In genomic region chr7:106346167-106346677, GRCh38 we compare ENCODE assay signal across 13 cellular contexts.
DNase-seq lines count a peak whose midpoint lies in the region; ATAC-seq and TF ChIP-seq lines count a peak whose summit lies in the region.
"Had no signal": no experiment of that assay in that cellular context is flagged by ENCODE, and none has a peak within 500 bp of the region (broad histone marks: within the 10 kb centered on the region; RNA-seq: fewer than 3 reads in every experiment).

No MANE protein-coding gene starts in this region.

- H3K27ac ChIP-seq in SK-N-SH (ENCODE audit: low read depth in 2 of 2, low read length in 1 of 2) (peak overlapping the region in 1 of 2 experiments; percentile 40; a peak in 2 of 4 replicates), upper lobe of left lung (peak overlapping the region; percentile 61 to 76 (median 66))
- H3K27ac ChIP-seq: uterus, WERI-Rb-1 had no signal

- no peak for TF ChIP-seq RAD21 in SK-N-SH (IDR thresholded peaks at IDR 0.05; ENCODE audit: low read length)

- H3K4me1 Mint-ChIP-seq in activated naive CD4-positive, alpha-beta T cell treated with anti-CD3 and anti-CD28 coated beads, Interleukin-2, amount 50 U/mL, for 24 hours, result peaks cover 65% of the 10 kb centered on the region
- peaks cover 19 to 31% of the 10 kb centered on the region in 2 donors for H3K4me1 Mint-ChIP-seq in effector memory CD8-positive, alpha-beta T cell (ENCODE audit: low read depth in 2 of 2)

- DNase-seq in activated naive CD4-positive, alpha-beta T cell treated with Interleukin-2 at 50 U/mL for 16 hours, result no peak
- no peak for DNase-seq in SK-N-SH
- DNase-seq in effector memory CD8-positive, alpha-beta T cell, result no peak
- DNase-seq in upper lobe of left lung, result no peak
- no peak for DNase-seq in Kasumi-1 (lab: John Stamatoyannopoulos, UW)
- no peak for DNase-seq in central memory CD4-positive, alpha-beta T cell
- DNase-seq: dorsolateral prefrontal cortex, NCI-H446, SHP77 treated with DMSO at 0.1 percent for 48 hours, uterus, WERI-Rb-1 had no signal

- no peak for TF ChIP-seq CTCF in SK-N-SH (IDR thresholded peaks at IDR 0.05)
- TF ChIP-seq CTCF in upper lobe of left lung (IDR thresholded peaks at IDR 0.05), result no peak

- peaks cover 16% of the 10 kb centered on the region for H3K9me3 ChIP-seq in SK-N-SH
- H3K9me3 ChIP-seq in upper lobe of left lung, result peaks cover 4 to 30% (median 10%) of the 10 kb centered on the region in 4 donors
- H3K9me3 ChIP-seq: uterus had no signal

- H3K27me3 Mint-ChIP-seq in activated naive CD4-positive, alpha-beta T cell treated with anti-CD3 and anti-CD28 coated beads, Interleukin-2, amount 50 U/mL, for 24 hours, result no peaks in the 10 kb centered on the region
- H3K27me3 Mint-ChIP-seq in effector memory CD8-positive, alpha-beta T cell, result peaks cover 0 to 31% of the 10 kb centered on the region in 2 donors

- no peak for TF ChIP-seq EP300 in SK-N-SH (IDR thresholded peaks at IDR 0.05; ENCODE audit: borderline replicate concordance in 1 of 2, low read depth in 1 of 2, low read length in 1 of 2)
- no peak for TF ChIP-seq EP300 in upper lobe of left lung (IDR thresholded peaks at IDR 0.05)

- peak overlapping the region; percentile 99 for H3K27ac Mint-ChIP-seq in activated naive CD4-positive, alpha-beta T cell treated with anti-CD3 and anti-CD28 coated beads, Interleukin-2, amount 50 U/mL, for 24 hours
- peak overlapping the region; percentile 86 to 94 for H3K27ac Mint-ChIP-seq in effector memory CD8-positive, alpha-beta T cell

- peaks cover 25% of the 10 kb centered on the region for H3K36me3 Mint-ChIP-seq in activated naive CD4-positive, alpha-beta T cell treated with anti-CD3 and anti-CD28 coated beads, Interleukin-2, amount 50 U/mL, for 24 hours
- peaks cover 3% of the 10 kb centered on the region for H3K36me3 Mint-ChIP-seq in effector memory CD8-positive, alpha-beta T cell (ENCODE audit: insufficient read depth)

- H3K4me1 ChIP-seq in SK-N-SH (ENCODE audit: control insufficient read depth in 1 of 2, insufficient read depth in 2 of 2, low read depth in 1 of 2, low read length in 1 of 2) (peaks cover 0 to 19% of the 10 kb centered on the region in 2 experiments; a peak in 2 of 4 replicates), upper lobe of left lung (peaks cover 0 to 2% (median 0%) of the 10 kb centered on the region in 4 donors)
- H3K4me1 ChIP-seq: uterus had no signal

- H3K4me3 ChIP-seq in SK-N-SH (ENCODE audit: low read depth in 2 of 2, low read length in 1 of 2), result no peak overlapping the region
- H3K4me3 ChIP-seq in upper lobe of left lung, result no peak overlapping the region
- H3K4me3 ChIP-seq: dorsolateral prefrontal cortex, uterus had no signal

- CTCF ChIA-PET in SK-N-SH (lab: Yijun Ruan, JAX), result interaction anchor here (0.6 kb wide), 1 partner anchor 20 kb away, joined by 3 read pairs; no protein-coding TSS in a partner anchor

- H3K36me3 ChIP-seq in SK-N-SH (replicated peaks in 1 of 2; ENCODE audit: control insufficient read depth in 1 of 2, insufficient read depth in 2 of 2, low read length in 1 of 2) (no peaks in the 10 kb centered on the region), upper lobe of left lung (no peaks in the 10 kb centered on the region)
- H3K36me3 ChIP-seq: uterus, WERI-Rb-1 had no signal

- no peaks in the 10 kb centered on the region for H3K9me2 ChIP-seq in SK-N-SH

- no peak overlapping the region for H3K9ac ChIP-seq in SK-N-SH

- 60% methylated on average over 2 of the region's 2 CpGs for WGBS in SK-N-SH (ENCODE audit: low lambda C conversion rate)
- WGBS in upper lobe of left lung, 2 donors, result 77 to 78% methylated on average over 2 of the region's 2 CpGs

- H4K20me1 ChIP-seq in SK-N-SH (ENCODE audit: insufficient read depth), result no peaks in the 10 kb centered on the region

- H3K4me2 ChIP-seq in SK-N-SH, result peak overlapping the region; percentile 41; the same call in 1 of the 2 replicates

- peaks cover 40% of the 10 kb centered on the region for H3K9me3 Mint-ChIP-seq in activated naive CD4-positive, alpha-beta T cell treated with anti-CD3 and anti-CD28 coated beads, Interleukin-2, amount 50 U/mL, for 24 hours
- H3K9me3 Mint-ChIP-seq in effector memory CD8-positive, alpha-beta T cell, result peaks cover 8 to 25% of the 10 kb centered on the region in 2 donors

- H3K27me3 ChIP-seq in SK-N-SH (ENCODE audit: insufficient read depth), result no peaks in the 10 kb centered on the region
- H3K27me3 ChIP-seq in upper lobe of left lung, result no peaks in the 10 kb centered on the region
- H3K27me3 ChIP-seq: dorsolateral prefrontal cortex, uterus had no signal

- H3K79me2 ChIP-seq in SK-N-SH (ENCODE audit: insufficient read depth), result no peaks in the 10 kb centered on the region

- peaks cover 4% of the 10 kb centered on the region for H3F3A ChIP-seq in SK-N-SH (replicated peaks; ENCODE audit: insufficient read depth)

- no peak for ATAC-seq in effector memory CD8-positive, alpha-beta T cell (replicated peaks)
- ATAC-seq in upper lobe of left lung (ENCODE audit: low FRiP score in 2 of 2) (no peak), GM18511 (IDR thresholded peaks at IDR 0.05; ENCODE audit: unreplicated experiment) (no peak)

- no peak for TF ChIP-seq POLR2A in upper lobe of left lung (IDR thresholded peaks at IDR 0.05)

- H3K4me3 Mint-ChIP-seq in activated naive CD4-positive, alpha-beta T cell treated with anti-CD3 and anti-CD28 coated beads, Interleukin-2, amount 50 U/mL, for 24 hours, result peak overlapping the region; percentile 82
- H3K4me3 Mint-ChIP-seq in effector memory CD8-positive, alpha-beta T cell, result peak overlapping the region; percentile 42 to 53

- POLR2A ChIA-PET in SK-N-SH (lab: Yijun Ruan, JAX), result no interaction called here

- peak overlapping the region; percentile 3; the same call in 1 of the 2 replicates for H2AFZ ChIP-seq in SK-N-SH (ENCODE audit: low read depth)

TF ChIP-seq in SK-N-SH, 30 proteins besides CTCF, POLR2A, EP300 and RAD21 (continues in another document):
- TF ChIP-seq ELF1 (IDR thresholded peaks at IDR 0.05) (no peak), YY1 (IDR thresholded peaks at IDR 0.05; ENCODE audit: low read depth) (no peak), FOSL2 (IDR thresholded peaks at IDR 0.05; ENCODE audit: borderline replicate concordance, low read depth) (no peak), USF1 (IDR thresholded peaks at IDR 0.05; ENCODE audit: borderline replicate concordance, low read depth) (no peak), ZBTB33 (IDR thresholded peaks at IDR 0.05; ENCODE audit: borderline replicate concordance, low read depth) (no peak), RXRA (IDR thresholded peaks at IDR 0.05; ENCODE audit: borderline replicate concordance, low read depth) (no peak), USF2 (IDR thresholded peaks at IDR 0.05; ENCODE audit: borderline replicate concordance, low read depth, low read length) (no peak), GATA2 (CRISPR knock-in tag; IDR thresholded peaks at IDR 0.05) (no peak), FOXM1 (IDR thresholded peaks at IDR 0.05; ENCODE audit: low read depth) (no peak), IRF3 (IDR thresholded peaks at IDR 0.05; ENCODE audit: low read depth, low read length) (no peak), NRF1 (IDR thresholded peaks at IDR 0.05; ENCODE audit: low read depth, low read length) (no peak), PBX3 (IDR thresholded peaks at IDR 0.05) (no peak), MEF2A (IDR thresholded peaks at IDR 0.05; ENCODE audit: borderline replicate concordance, low read depth) (no peak)
